Comparison of ENCODE assay signal across 25 cellular contexts in the genomic region with DNA sequence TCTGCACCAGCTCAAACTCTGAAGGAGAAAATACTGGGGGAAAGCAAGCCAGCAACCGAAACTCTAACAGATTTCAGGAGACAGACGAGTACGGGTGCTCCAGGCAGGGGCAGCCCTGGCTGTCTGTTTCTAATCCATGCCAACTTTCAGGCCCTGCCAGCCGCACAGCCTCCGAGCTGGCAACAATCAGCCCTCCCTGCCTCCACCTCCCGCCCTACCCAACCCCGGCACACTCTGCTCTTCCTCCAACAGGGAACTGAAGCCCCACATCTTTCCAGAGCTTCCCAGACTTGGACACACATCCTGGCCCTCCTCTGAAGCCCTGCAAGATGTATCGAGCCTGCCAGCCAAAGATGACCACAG.
"Had no signal": no experiment of that assay in that cellular context is flagged by ENCODE, and none has a peak within 500 bp of the region (broad histone marks: within the 10 kb centered on the region; RNA-seq: fewer than 3 reads in every experiment).

No MANE protein-coding gene starts in this region.

- H3K9me3 ChIP-seq: SK-N-SH had no signal

- H3K4me3 Mint-ChIP-seq: activated CD4-positive, alpha-beta memory T cell treated with anti-CD3 and anti-CD28 coated beads, Interleukin-2, amount 10 ng/mL, durations not matched to agents 7 days and 5 days; activated CD4-positive, alpha-beta T cell treated with anti-CD3 and anti-CD28 coated beads for 36 hours; activated naive CD4-positive, alpha-beta T cell treated with anti-CD3 and anti-CD28 coated beads for 36 hours; activated naive CD8-positive, alpha-beta T cell; activated T-helper 17 cell treated with anti-CD3 and anti-CD28 coated beads, Interleukin-2, amount 50 U/mL, for 72 hours had no signal

- H3K9me3 Mint-ChIP-seq: activated CD4-positive, alpha-beta memory T cell treated with anti-CD3 and anti-CD28 coated beads, Interleukin-2, amount 10 ng/mL, durations not matched to agents 7 days and 5 days; activated T-helper 17 cell treated with anti-CD3 and anti-CD28 coated beads, Interleukin-2, amount 50 U/mL, for 72 hours had no signal

- H3K27ac ChIP-seq: brain microvascular endothelial cell, cardiac muscle cell, VCaP had no signal

- H3K27me3 ChIP-seq: brain microvascular endothelial cell, cardiac muscle cell had no signal

- H3K4me2 ChIP-seq: SK-N-SH had no signal

- H3K9ac ChIP-seq: SK-N-SH had no signal

- H3K4me1 Mint-ChIP-seq: activated CD4-positive, alpha-beta T cell treated with anti-CD3 and anti-CD28 coated beads for 36 hours had no signal

- H3K4me3 ChIP-seq: cardiac muscle cell, K562 had no signal

- H3K36me3 ChIP-seq: brain microvascular endothelial cell, cardiac muscle cell had no signal

- DNase-seq: activated CD4-positive, alpha-beta memory T cell treated with anti-CD3 and anti-CD28 coated beads, Interleukin-2, amount 10 ng/mL, durations not matched to agents 7 days and 5 days; activated CD4-positive, alpha-beta T cell treated with anti-CD3 and anti-CD28 coated beads for 36 hours; activated CD4-positive, alpha-beta T cell treated with anti-CD3 and anti-CD28 coated beads, Interleukin-2, amount 50 U/mL, for 1 hour; activated CD4-positive, CD25-positive, alpha-beta regulatory T cell; activated gamma-delta T cell; activated naive CD4-positive, alpha-beta T cell treated with anti-CD3 and anti-CD28 coated beads for 36 hours; activated T-cell treated with anti-CD3 and anti-CD28 coated beads for 4 hours; activated T-cell treated with anti-CD3 and anti-CD28 coated beads, Interleukin-2, amount 50 U/mL, for 48 hours; brain microvascular endothelial cell; Kasumi-1; NCI-H1105 treated with DMSO at 0.1 percent for 48 hours; NCI-H1436 treated with DMSO at 0.1 percent for 48 hours; NCI-H187; NCI-H2081; NCI-H526 treated with DMSO at 0.1 percent for 48 hours; NK-92 treated with Interleukin-12 subunit alpha and Interleukin-12 subunit beta, amount 100 ng/mL, for 24 hours; OCI-M1; RPMI8226; SK-N-SH; T-helper 1 cell had no signal

- H3K27me3 Mint-ChIP-seq: activated CD4-positive, alpha-beta memory T cell treated with anti-CD3 and anti-CD28 coated beads, Interleukin-2, amount 10 ng/mL, durations not matched to agents 7 days and 5 days; activated CD4-positive, alpha-beta T cell treated with anti-CD3 and anti-CD28 coated beads for 36 hours; activated naive CD8-positive, alpha-beta T cell; activated T-helper 17 cell treated with anti-CD3 and anti-CD28 coated beads, Interleukin-2, amount 50 U/mL, for 72 hours had no signal

- H3K27ac Mint-ChIP-seq: activated CD4-positive, alpha-beta memory T cell treated with anti-CD3 and anti-CD28 coated beads, Interleukin-2, amount 10 ng/mL, durations not matched to agents 7 days and 5 days; activated CD4-positive, alpha-beta T cell treated with anti-CD3 and anti-CD28 coated beads for 36 hours; activated naive CD4-positive, alpha-beta T cell treated with anti-CD3 and anti-CD28 coated beads for 36 hours; activated naive CD8-positive, alpha-beta T cell; activated T-helper 17 cell treated with anti-CD3 and anti-CD28 coated beads, Interleukin-2, amount 50 U/mL, for 72 hours had no signal
